In the genomic region with DNA sequence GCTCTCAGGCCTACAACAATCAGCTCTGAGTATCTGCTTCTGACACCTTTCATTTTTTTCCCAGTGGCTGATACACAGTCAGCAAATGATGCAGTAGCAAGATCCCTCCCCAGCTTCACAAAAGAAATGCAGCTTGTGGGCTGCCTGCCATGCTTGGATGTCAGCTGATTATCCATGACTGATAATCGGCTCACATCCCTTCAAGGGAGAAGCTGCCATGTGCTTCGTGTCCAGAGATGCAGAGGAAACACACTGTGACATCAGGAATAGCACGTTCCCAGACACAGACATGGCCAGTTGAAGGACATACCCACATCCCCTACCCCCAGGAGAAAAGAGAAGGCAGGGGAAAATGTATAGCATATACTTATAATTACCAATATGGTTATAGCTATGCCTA, we compare ENCODE assay signal across 31 cellular contexts. TPM values are rescaled to one million over a fixed set of nuclear protein-coding genes. Genes with fewer than 3 reads are reported as not detected.
"Had no signal": no experiment of that assay in that cellular context is flagged by ENCODE, and none has a peak within 500 bp of the region (broad histone marks: within the 10 kb centered on the region; RNA-seq: fewer than 3 reads in every experiment).

No MANE protein-coding gene starts in this region.

- DNase-seq: cortex of kidney; foreskin fibroblast; heart left ventricle; left cardiac atrium; left lung; mammary epithelial cell; mesendoderm; midbrain; naive thymus-derived CD8-positive, alpha-beta T cell; occipital lobe; ovary; posterior cingulate gyrus; psoas muscle; right cardiac atrium; sigmoid colon; stimulated activated CD4-positive, alpha-beta T cell treated with anti-CD3 and anti-CD28 coated beads, Interleukin-4, amount 100 ng/mL, for 4 hours; stimulated activated naive CD8-positive, alpha-beta T cell treated with anti-CD3 and anti-CD28 coated beads, Interleukin-15, amount 100 ng/mL, for 72 hours; transverse colon had no signal

- H3K4me3 ChIP-seq: gastroesophageal sphincter, heart left ventricle, hepatocyte, left lung, ovary, psoas muscle, sigmoid colon, suprapubic skin, transverse colon, vagina had no signal

- H3K27ac ChIP-seq: gastroesophageal sphincter, heart left ventricle, hepatocyte, left lung, ovary, psoas muscle, sigmoid colon, suprapubic skin, transverse colon, vagina had no signal

- H3K27me3 ChIP-seq: gastroesophageal sphincter, heart left ventricle, left lung, ovary, sigmoid colon, suprapubic skin, transverse colon, vagina had no signal

- H3K9me3 ChIP-seq: ovary, suprapubic skin, transverse colon, vagina had no signal

- ATAC-seq: gastroesophageal sphincter; heart left ventricle; left cardiac atrium; left lung; naive thymus-derived CD8-positive, alpha-beta T cell; psoas muscle; right cardiac atrium; stimulated activated memory B cell treated with anti-CD40 and anti-IgM and Interleukin-4, amounts not matched to agents 10 μg/mL and 1 μg/mL and 100 μg/mL, for 72 hours; stimulated activated naive CD8-positive, alpha-beta T cell treated with anti-CD3 and anti-CD28 coated beads, Interleukin-15, amount 100 ng/mL, for 72 hours had no signal

- H3K4me1 ChIP-seq: gastroesophageal sphincter, heart left ventricle, left lung, psoas muscle, sigmoid colon, suprapubic skin, transverse colon, vagina had no signal

- H3K36me3 ChIP-seq: gastroesophageal sphincter, heart left ventricle, left lung, ovary, sigmoid colon, suprapubic skin, transverse colon, vagina had no signal

RNA-seq across cellular contexts. Expression of gene TMEM215, which starts 27.9 kb away (rescaled TPM):
- total RNA-seq: dermis microvascular lymphatic vessel endothelial cell; heart left ventricle; kidney epithelial cell; left cardiac atrium; left lung; lower leg skin; mammary epithelial cell; mucosa of gallbladder; naive thymus-derived CD8-positive, alpha-beta T cell; renal cortical epithelial cell; sigmoid colon; transverse colon; ureter; vagina had no signal
- polyA plus RNA-seq: esophagus; heart left ventricle; hepatocyte; mammary epithelial cell; naive thymus-derived CD8-positive, alpha-beta T cell; neural cell; psoas muscle; sigmoid colon had no signal
